In the genomic region with DNA sequence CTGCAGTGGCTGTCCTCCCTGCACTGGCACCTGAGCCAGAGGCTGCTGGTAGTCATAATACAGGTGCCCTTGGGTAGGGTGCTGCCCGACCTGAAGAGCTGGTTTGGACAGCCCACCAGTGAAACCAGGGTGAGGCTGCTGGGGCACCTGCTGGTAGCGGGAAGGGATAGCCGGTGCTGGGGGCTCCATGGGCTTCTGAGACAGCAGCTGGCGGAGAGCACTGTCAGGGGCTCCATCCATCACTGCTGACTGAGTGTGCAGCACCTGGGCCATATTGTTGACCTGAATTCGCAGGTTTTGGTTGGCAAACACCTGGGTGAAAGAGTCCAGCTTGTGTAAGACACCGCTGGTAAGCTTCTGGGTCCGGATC, we compare ENCODE assay signal across 22 cellular contexts.
"Had no signal": no experiment of that assay in that cellular context is flagged by ENCODE, and none has a peak within 500 bp of the region (broad histone marks: within the 10 kb centered on the region; RNA-seq: fewer than 3 reads in every experiment).

No MANE protein-coding gene starts in this region.

- ATAC-seq: gastrocnemius medialis, left ventricle myocardium superior had no signal

- H3K9me3 ChIP-seq: esophagus squamous epithelium, gastrocnemius medialis, prostate gland, tibial artery had no signal

- H3K4me1 Mint-ChIP-seq: mesothelial cell of epicardium had no signal

- FAIRE-seq: bronchial epithelial cell had no signal

- H3K9me3 Mint-ChIP-seq: activated naive CD4-positive, alpha-beta T cell treated with anti-CD3 and anti-CD28 coated beads, Interleukin-2, amount 50 U/mL, for 72 hours; activated T-cell treated with anti-CD3 and anti-CD28 coated beads, Interleukin-2, amount 50 U/mL, for 24 hours; activated T-helper 17 cell treated with anti-CD3 and anti-CD28 coated beads, Interleukin-2, amount 50 U/mL, for 72 hours; endodermal cell; mesothelial cell of epicardium; natural killer cell; stimulated activated naive CD8-positive, alpha-beta T cell treated with anti-CD3 and anti-CD28 coated beads, Interleukin-15, Interleukin-2, amounts not matched to agents 100 ng/mL and 50 ng/mL, for 24 hours had no signal

- H3K27ac ChIP-seq: gastrocnemius medialis, prostate gland, tibial artery had no signal

- H3K4me3 ChIP-seq: esophagus squamous epithelium, gastrocnemius medialis, prostate gland, tibial artery had no signal

- H3K4me1 ChIP-seq: gastrocnemius medialis, prostate gland had no signal

- H3K27me3 Mint-ChIP-seq: activated T-cell treated with anti-CD3 and anti-CD28 coated beads, Interleukin-2, amount 50 U/mL, for 24 hours; activated T-helper 17 cell treated with anti-CD3 and anti-CD28 coated beads, Interleukin-2, amount 50 U/mL, for 72 hours; stimulated activated naive CD8-positive, alpha-beta T cell treated with anti-CD3 and anti-CD28 coated beads, Interleukin-15, Interleukin-2, amounts not matched to agents 100 ng/mL and 50 ng/mL, for 24 hours had no signal

- H3K27ac Mint-ChIP-seq: activated T-cell treated with anti-CD3 and anti-CD28 coated beads, Interleukin-2, amount 50 U/mL, for 24 hours; endodermal cell; mesothelial cell of epicardium; stimulated activated naive CD8-positive, alpha-beta T cell treated with anti-CD3 and anti-CD28 coated beads, Interleukin-15, Interleukin-2, amounts not matched to agents 100 ng/mL and 50 ng/mL, for 24 hours had no signal

- H3K4me3 Mint-ChIP-seq: activated T-cell treated with anti-CD3 and anti-CD28 coated beads, Interleukin-2, amount 50 U/mL, for 24 hours; activated T-helper 17 cell treated with anti-CD3 and anti-CD28 coated beads, Interleukin-2, amount 50 U/mL, for 72 hours; endodermal cell; mesothelial cell of epicardium; natural killer cell; stimulated activated naive CD8-positive, alpha-beta T cell treated with anti-CD3 and anti-CD28 coated beads, Interleukin-15, Interleukin-2, amounts not matched to agents 100 ng/mL and 50 ng/mL, for 24 hours had no signal

- H3K36me3 ChIP-seq: gastrocnemius medialis had no signal

- H3K36me3 Mint-ChIP-seq: natural killer cell had no signal

- H3K27me3 ChIP-seq: esophagus squamous epithelium, gastrocnemius medialis, tibial artery had no signal

- DNase-seq: activated CD4-positive, alpha-beta T cell treated with anti-CD3 and anti-CD28 coated beads, Interleukin-2, amount 50 U/mL, for 1 hour; activated CD8-positive, alpha-beta memory T cell treated with anti-CD3 and anti-CD28 coated beads for 24 hours; activated CD8-positive, alpha-beta memory T cell treated with anti-CD3 and anti-CD28 coated beads, Interleukin-2, amount 50 U/mL, for 4 hours; activated T-cell treated with anti-CD3 and anti-CD28 coated beads, Interleukin-2, amount 50 U/mL, for 24 hours; cortex of kidney; endodermal cell; esophagus squamous epithelium; gastrocnemius medialis; hypothalamus; left ventricle myocardium superior; mammary epithelial cell; natural killer cell; stimulated activated CD4-positive, alpha-beta T cell treated with anti-CD3 and anti-CD28 coated beads, Interleukin-4, amount 100 ng/mL, for 24 hours; substantia nigra; T-helper 9 cell; tibial artery had no signal
